In genomic region chr3:72847282-72847681, GRCh38 we compare ENCODE assay signal across 8 cellular contexts. TPM values are rescaled to one million over a fixed set of nuclear protein-coding genes. Genes with fewer than 3 reads are reported as not detected.
DNase-seq lines count a peak whose midpoint lies in the region; ATAC-seq and TF ChIP-seq lines count a peak whose summit lies in the region.

No MANE protein-coding gene starts in this region.

- in situ Hi-C loops in astrocyte of the cerebellum (cut with HindIII; ENCODE audit: low sequenced_read_pairs): loop anchor here (25.0 kb wide), 1 partner anchor 1110 kb away; the partner anchor contains the start of gene EIF4E3

- no peak for TF ChIP-seq CTCF in left ventricle myocardium inferior (IDR thresholded peaks at IDR 0.05; ENCODE audit: borderline replicate concordance)
- TF ChIP-seq CTCF in astrocyte of the cerebellum (IDR thresholded peaks at IDR 0.05; ENCODE audit: low read depth, low read length, missing control alignments): no peak

- H3K4me1 Mint-ChIP-seq in memory B cell: peaks cover 21% of the 10 kb centered on the region

- peak overlapping the region; percentile 92 for H3K4me3 Mint-ChIP-seq in memory B cell

- no peaks in the 10 kb centered on the region for H3K27me3 Mint-ChIP-seq in memory B cell

- H3K36me3 Mint-ChIP-seq in memory B cell: peaks cover 4% of the 10 kb centered on the region

- WGBS in aorta, 2 donors: 14 to 15% methylated on average over 6 of the region's 6 CpGs

- peak overlapping the region; percentile 96 for H3K4me3 ChIP-seq in left ventricle myocardium inferior
- peak overlapping the region; percentile 94 for H3K4me3 ChIP-seq in astrocyte of the cerebellum (ENCODE audit: low read depth, low read length)
- peak overlapping the region; percentile 71 to 75 for H3K4me3 ChIP-seq in aorta (ENCODE audit: low read length in 2 of 2)

- H3K4me1 ChIP-seq in left ventricle myocardium inferior (peaks cover 45% of the 10 kb centered on the region), aorta (ENCODE audit: control insufficient read depth in 1 of 2, insufficient read depth in 2 of 2, low read length in 2 of 2) (no peaks in the 10 kb centered on the region)

- DNase-seq in left ventricle myocardium inferior: no peak
- DNase-seq in Right ventricle myocardium superior: no peak
- no peak for DNase-seq in astrocyte of the cerebellum (ENCODE audit: low read depth)
- DNase-seq in memory B cell (ENCODE audit: low spot score in 2 of 2): no peak
- no peak for DNase-seq in aorta
- DNase-seq in NCI-H1417 treated with DMSO at 0.1 percent for 48 hours (lab: John Stamatoyannopoulos, UW): no peak
- no peak for DNase-seq in stimulated activated CD4-positive, alpha-beta T cell treated with anti-CD3 and anti-CD28 coated beads, Interleukin-1b, Interleukin-23, amount 100 ng/mL, for 48 hours

- intact Hi-C loops in left ventricle myocardium inferior (cut with micrococcal nuclease) (no loop called here), Right ventricle myocardium superior (cut with DNase I) (no loop called here), aorta (cut with DNase I) (loop anchor here (5.0 to 10.0 kb wide), 5 partner anchors 40 to 1122 kb away; partner anchors contain the start of genes EBLN2 (in 1 of the 2), EIF4E3 (in 1 of the 2), GXYLT2 (in 1 of the 2) and PPP4R2 (in 1 of the 2))

- H3K27ac ChIP-seq in left ventricle myocardium inferior (replicated peaks) (peak overlapping the region; percentile 90), aorta (ENCODE audit: low read depth in 1 of 2, low read length in 2 of 2) (peak overlapping the region in 1 of 2 donors; percentile 12)

- H3K36me3 ChIP-seq in left ventricle myocardium inferior (peaks cover 4% of the 10 kb centered on the region), aorta (ENCODE audit: control insufficient read depth in 1 of 2, insufficient read depth in 2 of 2, low read length in 1 of 2) (no peaks in the 10 kb centered on the region)

- no peaks in the 10 kb centered on the region for H3K9me3 ChIP-seq in left ventricle myocardium inferior (replicated peaks)
- H3K9me3 ChIP-seq in aorta (ENCODE audit: control insufficient read depth, low read length): no peaks in the 10 kb centered on the region

- H3K27me3 ChIP-seq in left ventricle myocardium inferior (ENCODE audit: low read depth) (no peaks in the 10 kb centered on the region), aorta (ENCODE audit: control insufficient read depth in 1 of 2, insufficient read depth in 2 of 2, low read length in 1 of 2) (no peaks in the 10 kb centered on the region)

- ATAC-seq in Right ventricle myocardium superior (ENCODE audit: poor library complexity) (no peak), memory B cell (ENCODE audit: low read depth) (no peak), aorta (ENCODE audit: low FRiP score) (no peak), HG02678 (IDR thresholded peaks at IDR 0.05; ENCODE audit: unreplicated experiment) (no peak)

- H3K9me3 Mint-ChIP-seq in memory B cell: no peaks in the 10 kb centered on the region

- peak overlapping the region; percentile 83 for H3K27ac Mint-ChIP-seq in memory B cell

RNA-seq across cellular contexts. Expression of gene SHQ1, which starts 1.0 kb away (rescaled TPM):
- 18.8 TPM for total RNA-seq in left ventricle myocardium inferior
- total RNA-seq in Right ventricle myocardium superior: 15.1 TPM
- 10 to 100 TPM; 17.0 to 19.0 TPM for total RNA-seq in aorta
- polyA plus RNA-seq in aorta: 1 to 10 TPM; 6.0 to 6.9 TPM

RNA-seq across cellular contexts. Expression of gene GXYLT2, which starts 40.6 kb away (rescaled TPM):
- total RNA-seq in left ventricle myocardium inferior (16.2 TPM), Right ventricle myocardium superior (10.2 TPM), aorta (10 to 100 TPM; 20.4 to 46.4 TPM)
- 1 to 10 TPM; 1.9 to 2.5 TPM for polyA plus RNA-seq in aorta

Comparison
In these comparisons a context has a peak if more than half of its experiments do, and no peak if none do; other contexts are left out.
1. intact Hi-C loops: an anchor here in aorta (5.0 to 10.0 kb wide); none called in left ventricle myocardium inferior and Right ventricle myocardium superior.